Comparison of ENCODE assay signal across 7 cellular contexts in genomic region chr17:78359216-78359935, GRCh38. TPM values are rescaled to one million over a fixed set of nuclear protein-coding genes. Genes with fewer than 3 reads are reported as not detected.
DNase-seq lines count a peak whose midpoint lies in the region; ATAC-seq and TF ChIP-seq lines count a peak whose summit lies in the region.

No MANE protein-coding gene starts in this region.

- H3K27ac ChIP-seq in body of pancreas, result peak overlapping the region; percentile 59 to 96 (median 86)

- ATAC-seq in GM18511 (IDR thresholded peaks at IDR 0.05; ENCODE audit: unreplicated experiment) (peak; percentile 4), body of pancreas (peak; percentile 4)

- DNase-seq in NB4 (ENCODE audit: low read depth), result no peak
- peak in 2 of 4 donors; percentile 38 to 41 for DNase-seq in body of pancreas
- no peak for DNase-seq in kidney epithelial cell (ENCODE audit: low read depth)
- DNase-seq in stimulated activated naive CD4-positive, alpha-beta T cell treated with Interleukin-2 at 50 U/mL for 16 hours (lab: John Stamatoyannopoulos, UW), result peak; percentile 30
- no peak for DNase-seq in HT-29 (ENCODE audit: low spot score)
- DNase-seq in mucosa of gallbladder (ENCODE audit: low spot score), result no peak

- peaks cover 52% of the 10 kb centered on the region for H3K4me1 ChIP-seq in body of pancreas

- TF ChIP-seq CTCF in NB4 (IDR thresholded peaks at IDR 0.05; ENCODE audit: low read depth, low read length) (no peak), body of pancreas (IDR thresholded peaks at IDR 0.05) (no peak), kidney epithelial cell (IDR thresholded peaks at IDR 0.05; ENCODE audit: insufficient read depth, low read length, poor library complexity, severe bottlenecking) (no peak)

- WGBS in body of pancreas, 2 donors, result 4 to 15% methylated on average over 16 to 72 of the region's 76 CpGs

- H3K4me3 ChIP-seq in NB4 (ENCODE audit: low read depth, low read length) (peak overlapping the region; percentile 36), body of pancreas (peak overlapping the region in 1 of 2 donors; percentile 51), kidney epithelial cell (ENCODE audit: low read depth, low read length) (peak overlapping the region; percentile 94)

- TF ChIP-seq POLR2A in NB4 (IDR thresholded peaks at IDR 0.05; ENCODE audit: extremely low read depth, insufficient read length) (no peak), body of pancreas (IDR thresholded peaks at IDR 0.05) (no peak)

- peaks cover 0 to 2% of the 10 kb centered on the region in 2 donors for H3K27me3 ChIP-seq in body of pancreas
- H3K27me3 ChIP-seq in kidney epithelial cell (ENCODE audit: control insufficient read depth, insufficient read depth, low read length), result no peaks in the 10 kb centered on the region

- H3K36me3 ChIP-seq in body of pancreas (replicated peaks in 1 of 2; ENCODE audit: insufficient read depth in 1 of 2, low read depth in 2 of 2) (no peaks in the 10 kb centered on the region), kidney epithelial cell (ENCODE audit: control insufficient read depth, insufficient read depth, low read length) (peaks cover 6% of the 10 kb centered on the region)

- intact Hi-C loops in body of pancreas (cut with DNase I), result no loop called here

- no peaks in the 10 kb centered on the region for H3K9me3 ChIP-seq in body of pancreas

RNA-seq across cellular contexts. Expression of gene SOCS3, which starts 0.5 kb away (rescaled TPM):
- total RNA-seq in body of pancreas, result 10 to 100 TPM; 21.0 to 63.9 TPM
- 36.0 and 39.2 TPM in 2 replicates for total RNA-seq in kidney epithelial cell
- 0.18 and 0.79 TPM in 2 replicates for total RNA-seq in HT-29 (2014; rRNA removed; shearing (Covaris generic))
- total RNA-seq in mucosa of gallbladder, result 11.9 TPM

RNA-seq across cellular contexts. Expression of gene PGS1, which starts 19.1 kb away (rescaled TPM):
- total RNA-seq in body of pancreas, result 10 to 100 TPM; 17.1 to 30.4 TPM
- 32.8 and 34.5 TPM in 2 replicates for total RNA-seq in kidney epithelial cell
- 23.0 and 30.7 TPM in 2 replicates for total RNA-seq in HT-29 (2014; rRNA removed; shearing (Covaris generic))
- 40.4 TPM for total RNA-seq in mucosa of gallbladder
